ENCODE assay signal across 1 cellular context in genomic region chr4:182969651-182970279, GRCh38.
TF ChIP-seq lines count a peak whose summit lies in the region.

No MANE protein-coding gene starts in this region.

TF ChIP-seq in K562, 482 proteins besides CTCF, POLR2A, EP300 and RAD21 (continued from another document and continues in another):
- TF ChIP-seq ZNF592 (IDR thresholded peaks at IDR 0.05) (peak; percentile 63; the same call in 1 of the 2 replicates), FOXK2 (conservative IDR thresholded peaks at IDR 0.05 in 1 of 2, IDR thresholded peaks at IDR 0.05 in 1 of 2; ENCODE audit: low read depth in 2 of 2) (no peak), USF2 (CRISPR knock-in tag; IDR thresholded peaks at IDR 0.05) (no peak), HMBOX1 (IDR thresholded peaks at IDR 0.05) (peak; percentile 96), DPF2 (IDR thresholded peaks at IDR 0.05) (peak; percentile 85; the same call in 1 of the 2 replicates), U2AF1 (optimal IDR thresholded peaks at IDR 0.05; ENCODE audit: low read depth, low read length) (no peak), ZNF12 (CRISPR knock-in tag; IDR thresholded peaks at IDR 0.05) (no peak), ZMIZ1 (IDR thresholded peaks at IDR 0.05; ENCODE audit: low read depth in 2 of 2, low read length in 2 of 2) (peak in 1 of 2 experiments; percentile 75; a peak in 2 of 4 replicates), SFPQ (IDR thresholded peaks at IDR 0.05; ENCODE audit: low read depth, low read length) (no peak), TCF3 (CRISPR knock-in tag; IDR thresholded peaks at IDR 0.05) (peak; percentile 94), SUPT5H (IDR thresholded peaks at IDR 0.05) (no peak), RBBP5 (IDR thresholded peaks at IDR 0.05; ENCODE audit: borderline replicate concordance, insufficient read depth, low read length, poor library complexity, severe bottlenecking) (peak; percentile 30), SRSF3 (IDR thresholded peaks at IDR 0.05; ENCODE audit: insufficient read depth, low read length) (no peak), E2F8 (IDR thresholded peaks at IDR 0.05; ENCODE audit: low read depth, partially characterized antibody) (no peak), ETV5 (CRISPR knock-in tag; IDR thresholded peaks at IDR 0.05; ENCODE audit: low read depth) (0 out of 2 replicates have a peak, but pooled peaks have one; percentile 32), ZNF134 (CRISPR knock-in tag; conservative IDR thresholded peaks at IDR 0.05) (no peak), BACH1 (tag; IDR thresholded peaks at IDR 0.05) (no peak), MAFF (IDR thresholded peaks at IDR 0.05; ENCODE audit: low read length) (peak; percentile 14; the same call in 1 of the 2 replicates), TCF15 (CRISPR knock-in tag; IDR thresholded peaks at IDR 0.05) (no peak), CHD4 (IDR thresholded peaks at IDR 0.05; ENCODE audit: insufficient read depth, insufficient replicate concordance, low read depth, low read length, poor library complexity, severe bottlenecking) (no peak), UBTF (IDR thresholded peaks at IDR 0.05; ENCODE audit: borderline replicate concordance in 1 of 2, low read depth in 2 of 2, low read length in 2 of 2) (peak in 1 of 2 experiments; percentile 54; a peak in 1 of 4 replicates), CBFA2T2 (conservative IDR thresholded peaks at IDR 0.05) (peak; percentile 66), MECOM (CRISPR knock-in tag; IDR thresholded peaks at IDR 0.05) (peak; percentile 21), PKNOX1 (IDR thresholded peaks at IDR 0.05) (peak; percentile 36), CBFA2T3 (IDR thresholded peaks at IDR 0.05) (peak; percentile 84), POLR3A (IDR thresholded peaks at IDR 0.05; ENCODE audit: borderline replicate concordance, extremely low read depth, insufficient read depth, insufficient read length) (no peak), POLR2AphosphoS5 (IDR thresholded peaks at IDR 0.05; ENCODE audit: control insufficient read depth, insufficient read depth, low read depth, low read length) (peak; percentile 71), ZNF717 (CRISPR knock-in tag; IDR thresholded peaks at IDR 0.05) (no peak), HDAC1 (IDR thresholded peaks at IDR 0.05) (no peak), ATF7 (IDR thresholded peaks at IDR 0.05) (0 out of 2 replicates have a peak, but pooled peaks have one; percentile 11), HDAC3 (IDR thresholded peaks at IDR 0.05; ENCODE audit: borderline replicate concordance, partially characterized antibody) (peak; percentile 47), PATZ1 (CRISPR knock-in tag; IDR thresholded peaks at IDR 0.05; ENCODE audit: borderline replicate concordance) (no peak), CTBP1 (IDR thresholded peaks at IDR 0.05; ENCODE audit: borderline replicate concordance) (peak; percentile 24; the same call in 1 of the 2 replicates), E2F6 (IDR thresholded peaks at IDR 0.05; ENCODE audit: borderline replicate concordance in 1 of 2, extremely low read depth in 1 of 2, insufficient read depth in 1 of 2, insufficient read length in 1 of 2, low read depth in 1 of 2, low read length in 1 of 2, poor library complexity in 1 of 2, severe bottlenecking in 1 of 2) (peak in 1 of 2 experiments; percentile 63)
